In genomic region chr6:106608080-106608668, GRCh38 we compare ENCODE assay signal across 9 cellular contexts. TPM values are rescaled to one million over a fixed set of nuclear protein-coding genes. Genes with fewer than 3 reads are reported as not detected.
A peak's percentile ranks its signal among the peaks of the same experiment; 100 is the strongest.
DNase-seq lines count a peak whose midpoint lies in the region; ATAC-seq, FAIRE-seq and TF ChIP-seq lines count a peak whose summit lies in the region.
"Had no signal": no experiment of that assay in that cellular context is flagged by ENCODE, and none has a peak within 500 bp of the region (broad histone marks: within the 10 kb centered on the region; RNA-seq: fewer than 3 reads in every experiment).

No MANE protein-coding gene starts in this region.

- peaks cover 3% of the 10 kb centered on the region for H3K9me3 Mint-ChIP-seq in activated T-helper 2 cell treated with anti-CD3 and anti-CD28 coated beads, Interferon-gamma antibody, Interleukin-2, Interleukin-4, amounts not matched to agents 10 μg/mL and 5 μg/mL and 100 μg/mL, durations not matched to agents 14 hours and 24 hours and 36 hours
- H3K9me3 Mint-ChIP-seq: T-helper 1 cell treated with Interleukin-12 subunit alpha and Interleukin-12 subunit beta and Interleukin-4 antibody, amounts not matched to agents 30 μg/mL and 1 μg/mL, for 36 hours had no signal

- 6 to 13% methylated on average over 2 of the region's 2 CpGs for WGBS in transverse colon (ENCODE audit: low coverage in 1 of 2), 2 donors

- H3K27me3 ChIP-seq in transverse colon = no peaks in the 10 kb centered on the region

- in situ Hi-C loops in transverse colon (cut with MboI; ENCODE audit: low pct_ligation_motif_present in 1 of 4, low pct_unique_long_range_greater_than_20kb in 1 of 4, low sequenced_read_pairs in 3 of 4) = loop anchor here in 3 of 4 donors (10.0 to 25.0 kb wide), 2 partner anchors 367 to 379 kb away; partner anchors contain the start of gene CD24 (in 2 of the 3)

- no peak overlapping the region for H3K4me3 ChIP-seq in transverse colon

- H3K27ac Mint-ChIP-seq in activated T-helper 2 cell treated with anti-CD3 and anti-CD28 coated beads, Interferon-gamma antibody, Interleukin-2, Interleukin-4, amounts not matched to agents 10 μg/mL and 5 μg/mL and 100 μg/mL, durations not matched to agents 14 hours and 24 hours and 36 hours = no peak overlapping the region
- H3K27ac Mint-ChIP-seq: T-helper 1 cell treated with Interleukin-12 subunit alpha and Interleukin-12 subunit beta and Interleukin-4 antibody, amounts not matched to agents 30 μg/mL and 1 μg/mL, for 36 hours had no signal

- no peak overlapping the region for H3K4me3 Mint-ChIP-seq in activated T-helper 2 cell treated with anti-CD3 and anti-CD28 coated beads, Interferon-gamma antibody, Interleukin-2, Interleukin-4, amounts not matched to agents 10 μg/mL and 5 μg/mL and 100 μg/mL, durations not matched to agents 14 hours and 24 hours and 36 hours (ENCODE audit: low read depth)
- H3K4me3 Mint-ChIP-seq: T-helper 1 cell treated with Interleukin-12 subunit alpha and Interleukin-12 subunit beta and Interleukin-4 antibody, amounts not matched to agents 30 μg/mL and 1 μg/mL, for 36 hours had no signal

- no peaks in the 10 kb centered on the region for H3K36me3 ChIP-seq in transverse colon

- no peaks in the 10 kb centered on the region for H3K27me3 Mint-ChIP-seq in activated T-helper 2 cell treated with anti-CD3 and anti-CD28 coated beads, Interferon-gamma antibody, Interleukin-2, Interleukin-4, amounts not matched to agents 10 μg/mL and 5 μg/mL and 100 μg/mL, durations not matched to agents 14 hours and 24 hours and 36 hours (ENCODE audit: low read depth)

- DNase-seq in AG20443 (ENCODE audit: low spot score) = peak; percentile 63
- peak; percentile 35 for DNase-seq in GF-D8 (lab: John Stamatoyannopoulos, UW)
- peak; percentile 38 for DNase-seq in NCI-H187 treated with DMSO at 0.1 percent for 48 hours (lab: John Stamatoyannopoulos, UW)
- DNase-seq in activated T-helper 2 cell treated with anti-CD3 and anti-CD28 coated beads, Interferon-gamma antibody, Interleukin-2, Interleukin-4, amounts not matched to agents 10 μg/mL and 5 μg/mL and 100 μg/mL, durations not matched to agents 14 hours and 24 hours and 36 hours (ENCODE audit: low spot score) = peak; percentile 18
- peak; percentile 12 for DNase-seq in transverse colon
- no peak for DNase-seq in midbrain (lab: John Stamatoyannopoulos, UW)

- no peaks in the 10 kb centered on the region for H3K4me1 ChIP-seq in transverse colon

- TF ChIP-seq EP300 in transverse colon (IDR thresholded peaks at IDR 0.05; ENCODE audit: low read depth) = no peak

- H3K36me3 Mint-ChIP-seq in activated T-helper 2 cell treated with anti-CD3 and anti-CD28 coated beads, Interferon-gamma antibody, Interleukin-2, Interleukin-4, amounts not matched to agents 10 μg/mL and 5 μg/mL and 100 μg/mL, durations not matched to agents 14 hours and 24 hours and 36 hours (ENCODE audit: low read depth) = peaks cover 36% of the 10 kb centered on the region

- TF ChIP-seq CTCF in transverse colon (IDR thresholded peaks at IDR 0.05) = peak; percentile 53 to 87 (median 64)

- no peak for TF ChIP-seq POLR2A in transverse colon (IDR thresholded peaks at IDR 0.05)

- H3K4me1 Mint-ChIP-seq in activated T-helper 2 cell treated with anti-CD3 and anti-CD28 coated beads, Interferon-gamma antibody, Interleukin-2, Interleukin-4, amounts not matched to agents 10 μg/mL and 5 μg/mL and 100 μg/mL, durations not matched to agents 14 hours and 24 hours and 36 hours (ENCODE audit: low read depth) = peaks cover 29% of the 10 kb centered on the region

- ATAC-seq in HG02759 (IDR thresholded peaks at IDR 0.05; ENCODE audit: unreplicated experiment) = peak; percentile 80

- H3K9me3 ChIP-seq in transverse colon = no peaks in the 10 kb centered on the region

- FAIRE-seq in islet of Langerhans (lab: Jason Lieb, UNC) = peak; percentile 70

- intact Hi-C loops in activated T-helper 2 cell treated with anti-CD3 and anti-CD28 coated beads, Interferon-gamma antibody, Interleukin-2, Interleukin-4, amounts not matched to agents 10 μg/mL and 5 μg/mL and 100 μg/mL, durations not matched to agents 14 hours and 24 hours and 36 hours (cut with micrococcal nuclease) = loop anchor here (2.0 kb wide), 1 partner anchor 371 kb away; no protein-coding TSS in a partner anchor
- intact Hi-C loops in transverse colon (cut with DNase I; ENCODE audit: low total_unique reads) = no loop called here

- H3K27ac ChIP-seq in transverse colon = no peak overlapping the region

RNA-seq across cellular contexts. Expression of gene RTN4IP1, which starts 21.1 kb away (rescaled TPM):
- total RNA-seq in activated T-helper 2 cell treated with anti-CD3 and anti-CD28 coated beads, Interferon-gamma antibody, Interleukin-2, Interleukin-4, amounts not matched to agents 10 μg/mL and 5 μg/mL and 100 μg/mL, durations not matched to agents 14 hours and 24 hours and 36 hours = 6.4 and 7.9 TPM in 2 replicates
- 10 to 100 TPM in 3 of 4 donors, 1 to 10 TPM in 1; 9.1 to 19.1 (median 13.1) TPM for total RNA-seq in transverse colon

RNA-seq across cellular contexts. Expression of gene QRSL1, which starts 21.2 kb away (rescaled TPM):
- total RNA-seq in activated T-helper 2 cell treated with anti-CD3 and anti-CD28 coated beads, Interferon-gamma antibody, Interleukin-2, Interleukin-4, amounts not matched to agents 10 μg/mL and 5 μg/mL and 100 μg/mL, durations not matched to agents 14 hours and 24 hours and 36 hours = 18.9 and 21.8 TPM in 2 replicates
- total RNA-seq in transverse colon = 10 to 100 TPM in 3 of 4 donors, 1 to 10 TPM in 1; 2.4 to 17.3 (median 12.6) TPM
